Comparison of ENCODE assay signal across 1 cellular context in the genomic region with DNA sequence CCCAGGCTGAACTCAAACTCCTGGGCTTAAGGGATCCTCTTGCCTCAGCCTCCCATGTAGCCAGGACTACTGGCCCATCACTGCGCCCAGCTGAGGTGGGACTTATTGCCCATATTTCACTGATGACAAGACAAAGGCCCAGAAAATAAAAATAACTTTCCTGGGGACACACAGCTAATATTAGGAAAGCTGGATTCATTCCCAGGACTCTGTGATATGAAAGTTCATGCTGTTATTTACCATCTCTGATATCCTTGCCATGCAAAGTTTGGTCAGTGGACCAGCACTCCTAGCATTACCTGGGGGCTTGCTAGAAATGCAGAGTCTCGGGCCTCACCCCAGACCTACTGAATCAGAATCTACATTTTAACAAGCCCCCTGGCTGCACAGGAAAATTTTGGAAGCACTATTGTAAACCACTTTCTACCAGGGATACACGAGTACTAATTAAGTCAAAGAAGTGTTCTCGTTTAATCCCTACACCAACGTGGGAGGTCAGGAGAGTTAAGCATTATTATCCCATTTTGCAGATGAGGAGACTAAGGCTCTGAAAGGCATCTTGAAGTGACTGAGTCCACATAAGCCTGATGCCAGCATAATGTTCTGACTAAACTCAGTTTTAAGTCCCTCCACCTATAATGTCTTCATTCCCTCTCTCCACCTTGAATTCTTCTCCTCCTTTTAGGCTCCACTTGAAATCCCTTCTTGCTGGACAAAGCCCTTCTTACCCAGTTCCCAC.
A peak's percentile ranks its signal among the peaks of the same experiment; 100 is the strongest.
TF ChIP-seq lines count a peak whose summit lies in the region.

No MANE protein-coding gene starts in this region.

TF ChIP-seq in HepG2, 621 proteins besides CTCF, POLR2A, EP300 and RAD21:
- TF ChIP-seq HMG20B (CRISPR knock-in tag; conservative IDR thresholded peaks at IDR 0.05) (no peak), ZNF629 (CRISPR knock-in tag; conservative IDR thresholded peaks at IDR 0.05) (peak; percentile 33; the same call in 1 of the 2 replicates)
